Comparison of ENCODE assay signal across 21 cellular contexts in genomic region chr11:15865212-15865987, GRCh38.
DNase-seq lines count a peak whose midpoint lies in the region; ATAC-seq, FAIRE-seq and TF ChIP-seq lines count a peak whose summit lies in the region.
"Had no signal": no experiment of that assay in that cellular context is flagged by ENCODE, and none has a peak within 500 bp of the region (broad histone marks: within the 10 kb centered on the region; RNA-seq: fewer than 3 reads in every experiment).

No MANE protein-coding gene starts in this region.

- TF ChIP-seq CTCF in coronary artery (IDR thresholded peaks at IDR 0.05) = no peak
- no peak for TF ChIP-seq CTCF in esophagus squamous epithelium (IDR thresholded peaks at IDR 0.05)

- H3K4me3 ChIP-seq in coronary artery (no peak overlapping the region), esophagus squamous epithelium (no peak overlapping the region)
- H3K4me3 ChIP-seq: SJCRH30 had no signal

- TF ChIP-seq POLR2A in esophagus squamous epithelium (IDR thresholded peaks at IDR 0.05) = no peak

- WGBS in esophagus squamous epithelium, 2 donors = 35 to 63% methylated on average over 4 to 8 of the region's 8 CpGs

- intact Hi-C loops in esophagus squamous epithelium (cut with DNase I) = no loop called here

- DNase-seq in NCI-H748 (lab: John Stamatoyannopoulos, UW; ENCODE audit: unreplicated experiment) (peak; percentile 15), NCI-H748 treated with DMSO at 0.1 percent for 48 hours (lab: John Stamatoyannopoulos, UW) (no peak), coronary artery (ENCODE audit: low spot score) (peak; percentile 46), esophagus squamous epithelium (lab: John Stamatoyannopoulos, UW) (no peak), urothelium cell line (ENCODE audit: low spot score) (peak; percentile 52)
- DNase-seq in activated naive CD4-positive, alpha-beta T cell treated with anti-CD3 and anti-CD28 coated beads, Interleukin-2, amount 50 U/mL, for 16 hours = no peak
- no peak for DNase-seq in stimulated activated naive CD4-positive, alpha-beta T cell treated with Interleukin-2 at 50 U/mL for 16 hours (lab: John Stamatoyannopoulos, UW)
- DNase-seq: 8988T; Calu3; CD4-positive, alpha-beta memory T cell; DND-41; HCEC 1CT; KBM-7; NCI-H1048; NCI-H1436 treated with DMSO at 0.1 percent for 48 hours; NCI-H2081; NCI-H510A; SJCRH30 had no signal

- no peaks in the 10 kb centered on the region for H3K9me3 ChIP-seq in esophagus squamous epithelium

- H3K27ac ChIP-seq in coronary artery = no peak overlapping the region
- H3K27ac ChIP-seq in esophagus squamous epithelium = peak overlapping the region in 3 of 4 donors; percentile 9 to 62 (median 43)
- H3K27ac ChIP-seq: HL-60, SJCRH30 had no signal

- ATAC-seq in HG03469 (IDR thresholded peaks at IDR 0.05; ENCODE audit: unreplicated experiment) = no peak

- peaks cover 0 to 38% (median 10%) of the 10 kb centered on the region in 3 donors for H3K4me1 ChIP-seq in esophagus squamous epithelium
- H3K4me1 ChIP-seq: SJCRH30 had no signal

- peak; percentile 81 for FAIRE-seq in urothelium cell line (lab: Jason Lieb, UNC)
- FAIRE-seq: G401.6 had no signal

- H3K36me3 ChIP-seq in esophagus squamous epithelium = no peaks in the 10 kb centered on the region
- H3K36me3 ChIP-seq: SJCRH30 had no signal

- no peaks in the 10 kb centered on the region for H3K27me3 ChIP-seq in esophagus squamous epithelium
- H3K27me3 ChIP-seq: SJCRH30 had no signal

Comparison
In these comparisons a context has a peak if more than half of its experiments do, and no peak if none do; other contexts are left out.
1. DNase-seq: peak in NCI-H748 (single experiment), coronary artery (single experiment) and urothelium cell line (single experiment); none in NCI-H748 treated with DMSO at 0.1 percent for 48 hours (single experiment), esophagus squamous epithelium (single experiment), activated naive CD4-positive, alpha-beta T cell treated with anti-CD3 and anti-CD28 coated beads, Interleukin-2, amount 50 U/mL, for 16 hours (single experiment) and stimulated activated naive CD4-positive, alpha-beta T cell treated with Interleukin-2 at 50 U/mL for 16 hours (single experiment).
2. H3K27ac ChIP-seq: peak in esophagus squamous epithelium (3 of 4); none in coronary artery (0 of 2).